In the genomic region with DNA sequence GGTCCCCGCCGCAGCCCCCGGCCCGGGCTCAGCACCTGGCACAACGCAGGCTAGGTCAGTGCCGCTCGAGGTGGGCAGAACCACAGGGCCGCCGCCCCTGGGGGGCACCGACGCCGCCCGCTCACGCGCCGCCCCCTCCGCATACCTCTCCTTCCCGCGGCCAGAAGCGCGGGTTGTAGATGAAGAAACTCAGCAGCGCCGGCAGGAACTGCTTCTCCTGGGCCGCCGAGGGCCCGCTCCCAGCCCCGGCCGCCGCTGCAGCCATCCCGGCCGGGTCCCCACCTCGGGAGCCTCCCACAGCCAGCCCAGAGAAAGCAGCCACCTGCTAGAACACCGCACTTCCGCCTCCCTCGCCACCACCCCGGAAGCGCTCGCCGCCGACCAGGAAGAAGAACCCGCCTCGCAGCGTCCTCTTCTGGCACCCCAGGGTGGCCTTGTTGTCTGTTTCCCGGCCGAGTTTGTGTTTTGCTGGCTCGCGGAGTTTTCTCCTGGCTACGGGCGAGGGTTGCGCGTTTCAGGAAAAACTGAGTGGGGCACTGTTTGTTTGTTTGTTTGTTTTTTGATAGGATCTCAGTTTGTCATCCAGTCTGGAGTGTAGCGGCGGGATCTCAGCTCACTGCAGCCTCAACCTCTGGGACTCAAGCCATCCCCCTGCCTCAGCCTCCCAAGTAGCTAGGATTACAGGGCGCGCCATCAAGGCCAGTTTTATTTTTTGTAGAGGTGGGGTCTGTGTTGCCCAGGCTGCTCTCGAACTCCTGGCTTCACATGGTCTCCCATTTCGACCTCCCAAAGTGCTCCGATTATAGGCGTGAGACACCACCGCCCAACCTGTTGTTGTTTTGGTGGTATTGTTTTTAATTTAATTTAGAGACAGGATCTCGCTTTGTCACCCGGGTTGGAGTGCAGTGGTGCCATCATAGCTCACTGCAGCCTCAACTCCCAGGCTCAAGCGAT, we compare ENCODE assay signal across 8 cellular contexts. TPM values are rescaled to one million over a fixed set of nuclear protein-coding genes. Genes with fewer than 3 reads are reported as not detected.
DNase-seq lines count a peak whose midpoint lies in the region; TF ChIP-seq lines count a peak whose summit lies in the region.

No MANE protein-coding gene starts in this region.

- intact Hi-C loops in thyroid gland (cut with DNase I) = no loop called here

- peaks cover 3% of the 10 kb centered on the region for H3K4me1 ChIP-seq in osteoblast (ENCODE audit: insufficient read depth, low read length)
- no peaks in the 10 kb centered on the region for H3K4me1 ChIP-seq in thyroid gland

- peak; percentile 26 for TF ChIP-seq CTCF in osteoblast (IDR thresholded peaks at IDR 0.05; ENCODE audit: extremely low read depth, low read depth, low read length)
- no peak for TF ChIP-seq CTCF in thyroid gland (IDR thresholded peaks at IDR 0.05)

- H3K4me3 ChIP-seq in H7 (ENCODE audit: insufficient read depth, low read depth, low read length) = peak overlapping the region; percentile 81
- H3K4me3 ChIP-seq in osteoblast (ENCODE audit: insufficient read depth, low read length) = peak overlapping the region; percentile 94
- peak overlapping the region; percentile 77 to 97 (median 85) for H3K4me3 ChIP-seq in thyroid gland (replicated peaks in 1 of 3)

- H3K79me2 ChIP-seq in osteoblast (ENCODE audit: insufficient read depth, low read length) = peaks cover 18% of the 10 kb centered on the region

- peak overlapping the region; percentile 96 for H3K4me2 ChIP-seq in osteoblast (ENCODE audit: insufficient read depth, low read length)

- DNase-seq in GM04503 (ENCODE audit: low read depth) (peak; percentile 24), H7 (peak; percentile 84), M059J (ENCODE audit: low read depth) (peak; percentile 76), SK-MEL-5 (ENCODE audit: low read depth, low spot score) (peak; percentile 87), glomerular visceral epithelial cell (ENCODE audit: extremely low spot score) (peak; percentile 70), osteoblast (ENCODE audit: insufficient read length, low spot score, missing footprints) (peak; percentile 94), thyroid gland (peak; percentile 75 to 81)
- DNase-seq in activated naive CD4-positive, alpha-beta T cell treated with anti-CD3 and anti-CD28 coated beads, Interleukin-2, amount 50 U/mL, for 16 hours = peak; percentile 89

- WGBS in thyroid gland, 2 donors = 27 to 34% methylated on average over 23 to 28 of the region's 63 CpGs

- H3K27me3 ChIP-seq in H7 (ENCODE audit: control insufficient read depth, insufficient read depth, low read length) (no peaks in the 10 kb centered on the region), osteoblast (ENCODE audit: insufficient read depth, low read length) (no peaks in the 10 kb centered on the region), thyroid gland (no peaks in the 10 kb centered on the region)

- no peaks in the 10 kb centered on the region for H4K20me1 ChIP-seq in osteoblast (ENCODE audit: insufficient read depth, low read length)

- TF ChIP-seq POLR2A in thyroid gland (IDR thresholded peaks at IDR 0.05) = peak in 1 of 2 donors; percentile 45

- in situ Hi-C loops in SK-MEL-5 (cut with HindIII; ENCODE audit: low pct_unique_long_range_greater_than_20kb, low sequenced_read_pairs) = no loop called here

- H3K36me3 ChIP-seq in H7 (replicated peaks; ENCODE audit: control insufficient read depth, insufficient read depth, low read length) (no peaks in the 10 kb centered on the region), osteoblast (ENCODE audit: insufficient read depth, low read length) (no peaks in the 10 kb centered on the region), thyroid gland (peaks cover 0 to 5% of the 10 kb centered on the region in 2 donors)

- peak overlapping the region; percentile 54 for H3K27ac ChIP-seq in osteoblast (ENCODE audit: low read depth, low read length)
- H3K27ac ChIP-seq in thyroid gland = peak overlapping the region in 2 of 3 donors; percentile 3 to 49

- H3K9me3 ChIP-seq in osteoblast (ENCODE audit: low read depth, low read length) = no peaks in the 10 kb centered on the region
- H3K9me3 ChIP-seq in thyroid gland = no peaks in the 10 kb centered on the region

- peak overlapping the region; percentile 99 for H2AFZ ChIP-seq in osteoblast (ENCODE audit: low read length)

RNA-seq across cellular contexts. Expression of gene OCM2, which starts 17.7 kb away (rescaled TPM):
- not detected in 2 replicates for total RNA-seq in H7 (2014; rRNA removed; shearing (Covaris generic))
- not detected in 2 replicates for total RNA-seq in M059J (2014; rRNA removed; shearing (Covaris generic))
- not detected in 2 replicates for total RNA-seq in SK-MEL-5 (2014; rRNA removed; shearing (Covaris generic))
- polyA plus RNA-seq in SK-MEL-5 (2015; cell fraction: cytosol; rRNA removed) = not detected in 2 replicates
- polyA plus RNA-seq in SK-MEL-5 (2015; cell fraction: nucleus; rRNA removed) = not detected in 2 replicates
- total RNA-seq in osteoblast (not detected in 2 replicates), thyroid gland (not detected)

Comparison
In these comparisons a context has a peak if more than half of its experiments do, and no peak if none do; other contexts are left out.
1. Peak in every context shown above with its lines: DNase-seq, H3K4me3 ChIP-seq and H3K27ac ChIP-seq.
2. DNase-seq: peak in every context shown above with its lines; median percentile 94 in osteoblast; 89 in activated naive CD4-positive, alpha-beta T cell treated with anti-CD3 and anti-CD28 coated beads, Interleukin-2, amount 50 U/mL, for 16 hours; 87 in SK-MEL-5; 84 in H7; 78 in thyroid gland; 76 in M059J; 70 in glomerular visceral epithelial cell; 24 in GM04503.